Comparison of ENCODE assay signal across 9 cellular contexts in the genomic region with DNA sequence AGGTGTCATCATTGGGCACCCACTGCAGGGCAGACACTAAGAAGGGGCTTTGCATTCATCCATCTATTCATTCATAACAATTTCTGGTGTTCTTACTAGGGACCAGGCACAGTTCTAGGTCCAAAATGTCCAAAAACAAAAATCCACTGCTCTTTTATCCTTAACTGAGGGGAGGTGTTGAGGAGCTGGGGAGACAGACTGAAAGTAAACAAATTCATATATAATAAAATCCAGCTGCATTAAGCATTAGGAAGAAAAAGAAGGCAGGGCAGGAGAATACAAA. TPM values are rescaled to one million over a fixed set of nuclear protein-coding genes. Genes with fewer than 3 reads are reported as not detected.
DNase-seq lines count a peak whose midpoint lies in the region; ATAC-seq, FAIRE-seq and TF ChIP-seq lines count a peak whose summit lies in the region.
"Had no signal": no experiment of that assay in that cellular context is flagged by ENCODE, and none has a peak within 500 bp of the region (broad histone marks: within the 10 kb centered on the region; RNA-seq: fewer than 3 reads in every experiment).

No MANE protein-coding gene starts in this region.

- H3K27me3 ChIP-seq in CD8-positive, alpha-beta memory T cell (ENCODE audit: insufficient read depth, low read length, poor library complexity, severe bottlenecking): no peaks in the 10 kb centered on the region
- H3K27me3 ChIP-seq in RWPE2 (ENCODE audit: insufficient read depth, poor library complexity, severe bottlenecking) (no peaks in the 10 kb centered on the region), esophagus squamous epithelium (no peaks in the 10 kb centered on the region), pancreas (no peaks in the 10 kb centered on the region)

- no peaks in the 10 kb centered on the region for H3K9me3 ChIP-seq in CD8-positive, alpha-beta memory T cell (ENCODE audit: low read length)
- H3K9me3 ChIP-seq in RWPE2 (ENCODE audit: severe bottlenecking): no peaks in the 10 kb centered on the region
- H3K9me3 ChIP-seq in esophagus squamous epithelium: no peaks in the 10 kb centered on the region
- H3K9me3 ChIP-seq in pancreas: no peaks in the 10 kb centered on the region

- peak overlapping the region; percentile 33 for H3K27ac ChIP-seq in CD8-positive, alpha-beta memory T cell (ENCODE audit: low read depth, low read length)
- no peak overlapping the region for H3K27ac ChIP-seq in RWPE2 (ENCODE audit: poor library complexity, severe bottlenecking)
- peak overlapping the region; percentile 80 to 89 (median 82) for H3K27ac ChIP-seq in esophagus squamous epithelium
- peak overlapping the region in 2 of 4 donors; percentile 73 to 76 for H3K27ac ChIP-seq in pancreas

- peaks cover 70 to 81% (median 76%) of the 10 kb centered on the region in 3 donors for H3K4me1 Mint-ChIP-seq in CD8-positive, alpha-beta memory T cell

- intact Hi-C loops in esophagus squamous epithelium (cut with DNase I) (no loop called here), pancreas (cut with DNase I) (no loop called here)

- H3K36me3 ChIP-seq in CD8-positive, alpha-beta memory T cell (ENCODE audit: insufficient read depth, low read length): no peaks in the 10 kb centered on the region
- H3K36me3 ChIP-seq in RWPE2 (ENCODE audit: low read depth) (no peaks in the 10 kb centered on the region), esophagus squamous epithelium (no peaks in the 10 kb centered on the region), pancreas (no peaks in the 10 kb centered on the region)

- CTCF ChIA-PET in CD8-positive, alpha-beta memory T cell (lab: Charles Lee): interaction anchor here (1.2 to 1.6 kb wide), 3 partner anchors 10 to 151 kb away, joined by 3 to 7 read pairs (median 4); no protein-coding TSS in a partner anchor

- no peak for ATAC-seq in RWPE2 (ENCODE audit: low read depth)
- ATAC-seq in pancreas: no peak
- ATAC-seq in GM19035 (IDR thresholded peaks at IDR 0.05; ENCODE audit: unreplicated experiment): no peak

- TF ChIP-seq CTCF in RWPE2 (IDR thresholded peaks at IDR 0.05; ENCODE audit: poor library complexity, severe bottlenecking) (no peak), esophagus squamous epithelium (IDR thresholded peaks at IDR 0.05) (no peak), pancreas (IDR thresholded peaks at IDR 0.05) (no peak)

- no peak for FAIRE-seq in pancreas (lab: Jason Lieb, UNC)

- peaks cover 0 to 2% of the 10 kb centered on the region in 2 donors for H3K27me3 Mint-ChIP-seq in CD8-positive, alpha-beta memory T cell

- H3K9me3 Mint-ChIP-seq in CD8-positive, alpha-beta memory T cell: no peaks in the 10 kb centered on the region

- peak overlapping the region; percentile 90 to 98 (median 95) for H3K4me3 Mint-ChIP-seq in CD8-positive, alpha-beta memory T cell

- H3K4me3 ChIP-seq in CD8-positive, alpha-beta memory T cell (ENCODE audit: low read length): peak overlapping the region; percentile 55
- peak overlapping the region; percentile 87 for H3K4me3 ChIP-seq in RWPE2 (ENCODE audit: severe bottlenecking)
- peak overlapping the region; percentile 75 to 92 (median 87) for H3K4me3 ChIP-seq in esophagus squamous epithelium
- peak overlapping the region; percentile 83 to 90 (median 88) for H3K4me3 ChIP-seq in pancreas

- DNase-seq in CD8-positive, alpha-beta memory T cell: no peak
- DNase-seq in RWPE2 (ENCODE audit: low spot score) (no peak), esophagus squamous epithelium (lab: John Stamatoyannopoulos, UW) (no peak), pancreas (no peak), NCI-H2171 treated with DMSO at 0.1 percent for 48 hours (lab: John Stamatoyannopoulos, UW) (no peak), COLO829 (ENCODE audit: low spot score) (no peak), HT-29 (ENCODE audit: low spot score) (no peak)
- DNase-seq: foreskin melanocyte had no signal

- peaks cover 0 to 29% (median 9%) of the 10 kb centered on the region in 3 donors for H3K36me3 Mint-ChIP-seq in CD8-positive, alpha-beta memory T cell

- H3K4me1 ChIP-seq in CD8-positive, alpha-beta memory T cell (ENCODE audit: insufficient read depth, low read length): peaks cover 64% of the 10 kb centered on the region
- H3K4me1 ChIP-seq in RWPE2 (ENCODE audit: insufficient read depth, poor library complexity, severe bottlenecking) (peaks cover 8% of the 10 kb centered on the region), esophagus squamous epithelium (peaks cover 4 to 36% (median 17%) of the 10 kb centered on the region in 3 donors), pancreas (peaks cover 0 to 13% (median 9%) of the 10 kb centered on the region in 3 donors)

- peak overlapping the region; percentile 90 to 99 (median 93) for H3K27ac Mint-ChIP-seq in CD8-positive, alpha-beta memory T cell

- TF ChIP-seq POLR2A in esophagus squamous epithelium (IDR thresholded peaks at IDR 0.05): no peak

- POLR2A ChIA-PET in CD8-positive, alpha-beta memory T cell (lab: Charles Lee): interaction anchor here (0.6 kb wide), 1 partner anchor 21 kb away, joined by 11 read pairs; no protein-coding TSS in a partner anchor

RNA-seq across cellular contexts. Expression of a gene that starts 1.1 kb away (rescaled TPM):
- total RNA-seq in CD8-positive, alpha-beta memory T cell: 10 to 100 TPM; 22.2 to 24.1 TPM
- polyA plus RNA-seq in CD8-positive, alpha-beta memory T cell: 50.5 TPM
- 10 to 100 TPM in 2 of 4 donors, 1 to 10 TPM in 2; 7.4 to 16.2 (median 10.2) TPM for total RNA-seq in esophagus squamous epithelium
- 10 to 100 TPM; 13.2 to 17.3 (median 14.8) TPM for total RNA-seq in pancreas
- 1 to 10 TPM; 4.1 to 7.3 TPM for polyA plus RNA-seq in pancreas
- total RNA-seq in HT-29 (2014; rRNA removed; shearing (Covaris generic)): 0.21 and 0.28 TPM in 2 replicates

RNA-seq across cellular contexts. Expression of a gene that starts 29.5 kb away (rescaled TPM):
- total RNA-seq in CD8-positive, alpha-beta memory T cell: 1 to 10 TPM; 2.3 to 2.6 TPM
- polyA plus RNA-seq in CD8-positive, alpha-beta memory T cell: 1.8 TPM
- total RNA-seq in esophagus squamous epithelium (1 to 10 TPM; 2.1 to 3.6 (median 2.7) TPM), pancreas (1 to 10 TPM in 5 of 6 donors, under 1 TPM in 1; 0.83 to 6.4 (median 1.8) TPM)
- polyA plus RNA-seq in pancreas: 1 to 10 TPM; 1.4 to 4.6 TPM
- total RNA-seq in HT-29 (2014; rRNA removed; shearing (Covaris generic)): not detected in 2 replicates
